In genomic region chr12:68808388-68809189, GRCh38 we compare ENCODE assay signal across 8 cellular contexts. TPM values are rescaled to one million over a fixed set of nuclear protein-coding genes. Genes with fewer than 3 reads are reported as not detected.
DNase-seq lines count a peak whose midpoint lies in the region; ATAC-seq and TF ChIP-seq lines count a peak whose summit lies in the region.

No MANE protein-coding gene starts in this region.

- TF ChIP-seq POLR2A in HCT116 (IDR thresholded peaks at IDR 0.05; ENCODE audit: borderline replicate concordance, extremely low read depth, insufficient read depth, insufficient read length) (no peak), gastroesophageal sphincter (IDR thresholded peaks at IDR 0.05) (peak; percentile 31 to 35)

- H3K4me1 ChIP-seq in HCT116 (ENCODE audit: control insufficient read depth in 1 of 2, insufficient read depth in 2 of 2, low read length in 2 of 2) (peaks cover 6 to 31% of the 10 kb centered on the region in 2 experiments; a peak in 3 of 4 replicates), MM.1S (ENCODE audit: low read length) (peaks cover 14% of the 10 kb centered on the region), gastroesophageal sphincter (peaks cover 0 to 54% (median 3%) of the 10 kb centered on the region in 3 donors)

- CTCF ChIA-PET in HCT116 (lab: Charles Lee), result interaction anchor here (1.2 to 2.4 kb wide), 6 partner anchors 9 to 474 kb away, joined by 3 to 12 read pairs (median 4); partner anchors contain the start of gene SLC35E3

- TF ChIP-seq CTCF in HCT116 (IDR thresholded peaks at IDR 0.05 in 2 of 3, conservative IDR thresholded peaks at IDR 0.05 in 1 of 3; ENCODE audit: borderline replicate concordance in 1 of 3, insufficient read depth in 1 of 3, low read depth in 2 of 3, low read length in 2 of 3), result no peak
- TF ChIP-seq CTCF in MM.1S (IDR thresholded peaks at IDR 0.05; ENCODE audit: low read length), result no peak
- no peak for TF ChIP-seq CTCF in gastroesophageal sphincter (IDR thresholded peaks at IDR 0.05)

- H3F3A ChIP-seq in MM.1S (ENCODE audit: insufficient read depth, low read length), result peaks cover 64% of the 10 kb centered on the region

- H3K36me3 ChIP-seq in HCT116 (ENCODE audit: control insufficient read depth in 1 of 2, insufficient read depth in 2 of 2, low read length in 2 of 2), result peaks cover 7 to 14% of the 10 kb centered on the region in 2 experiments; a peak in 3 of 4 replicates
- H3K36me3 ChIP-seq in MM.1S (replicated peaks; ENCODE audit: insufficient read depth, low read length), result peaks cover 6% of the 10 kb centered on the region; the same call in 1 of the 2 replicates
- H3K36me3 ChIP-seq in gastroesophageal sphincter, result peaks cover 0 to 34% of the 10 kb centered on the region in 2 donors

- peak overlapping the region; percentile 84 for H3K4me2 ChIP-seq in HCT116 (ENCODE audit: low read length)
- peak overlapping the region; percentile 83 for H3K4me2 ChIP-seq in MM.1S (ENCODE audit: low read depth, low read length)

- POLR2A ChIA-PET in HCT116 (lab: Charles Lee), result interaction anchor here (1.4 to 1.8 kb wide), 4 partner anchors 11 to 62 kb away, joined by 3 to 7 read pairs (median 4); partner anchors contain the start of gene SLC35E3

- peak; percentile 57 for ATAC-seq in HCT116
- ATAC-seq in gastroesophageal sphincter, result peak; percentile 69

- H3K9me2 ChIP-seq in HCT116 (ENCODE audit: insufficient read depth) (no peaks in the 10 kb centered on the region), MM.1S (replicated peaks; ENCODE audit: insufficient read depth, low read length) (no peaks in the 10 kb centered on the region)

- TF ChIP-seq EP300 in gastroesophageal sphincter (IDR thresholded peaks at IDR 0.05), result no peak

- H2AFZ ChIP-seq in HCT116 (ENCODE audit: low read depth, low read length, poor library complexity, severe bottlenecking) (no peak overlapping the region), MM.1S (ENCODE audit: low read length) (no peak overlapping the region)

- BruUV-seq in HCT116 (replicated peaks; lab: Mats Ljungman, UMichigan), result no TSS peak

- no peak for TF ChIP-seq RAD21 in HCT116 (IDR thresholded peaks at IDR 0.05; ENCODE audit: low read depth)

- WGBS in gastroesophageal sphincter (ENCODE audit: low coverage in 1 of 2), 2 donors, result 0 to 1% methylated on average over 1 to 6 of the region's 61 CpGs

- H3K9ac ChIP-seq in HCT116 (ENCODE audit: low read length) (peak overlapping the region; percentile 100), MM.1S (ENCODE audit: low read length) (peak overlapping the region; percentile 100)

- H3K27me3 ChIP-seq in HCT116 (ENCODE audit: insufficient read depth, low read length) (no peaks in the 10 kb centered on the region), MM.1S (replicated peaks; ENCODE audit: insufficient read depth, low read length) (no peaks in the 10 kb centered on the region), gastroesophageal sphincter (no peaks in the 10 kb centered on the region)

- peaks cover 4% of the 10 kb centered on the region; the same call in 1 of the 2 replicates for H4K20me1 ChIP-seq in HCT116 (ENCODE audit: insufficient read depth)
- H4K20me1 ChIP-seq in MM.1S (ENCODE audit: insufficient read depth, low read length), result peaks cover 15% of the 10 kb centered on the region

- RAD21 ChIA-PET in HCT116 (lab: Charles Lee; ENCODE audit: low non-redundant PET in 1 of 2, low total read pairs in 2 of 2, uncharacterized antibody in 2 of 2, unreplicated experiment in 2 of 2), result interaction anchor here in 1 of 2 experiments (1.4 kb wide), 1 partner anchor 62 kb away, joined by 5 read pairs; the partner anchor contains the start of gene SLC35E3

- H3K79me2 ChIP-seq in HCT116 (ENCODE audit: insufficient read depth, low read length) (peaks cover 56% of the 10 kb centered on the region), MM.1S (ENCODE audit: low read length) (peaks cover 47% of the 10 kb centered on the region)

- intact Hi-C loops in HCT116 (cut with micrococcal nuclease), result loop anchor here (1.0 to 5.0 kb wide), 2 partner anchors 62 to 476 kb away; partner anchors contain the start of genes MDM1 and SLC35E3

- H3K27ac ChIP-seq in HCT116 (ENCODE audit: low read depth, low read length), result peak overlapping the region; percentile 99
- H3K27ac ChIP-seq in MM.1S (ENCODE audit: low read length), result peak overlapping the region; percentile 99
- peak overlapping the region; percentile 95 to 100 (median 99) for H3K27ac ChIP-seq in gastroesophageal sphincter

- H3K4me3 ChIP-seq in HCT116 (replicated peaks in 1 of 2; ENCODE audit: low read depth in 1 of 2, low read length in 2 of 2), result peak overlapping the region; percentile 95 to 96
- H3K4me3 ChIP-seq in MM.1S (ENCODE audit: low read length), result peak overlapping the region; percentile 91
- H3K4me3 ChIP-seq in gastroesophageal sphincter, result peak overlapping the region; percentile 58 to 97

- no peaks in the 10 kb centered on the region for H3K9me3 ChIP-seq in HCT116 (ENCODE audit: control insufficient read depth in 1 of 2, insufficient read depth in 1 of 2, low read depth in 1 of 2, low read length in 2 of 2)
- H3K9me3 ChIP-seq in MM.1S (replicated peaks; ENCODE audit: insufficient read depth, low read length), result no peaks in the 10 kb centered on the region
- H3K9me3 ChIP-seq in gastroesophageal sphincter, result no peaks in the 10 kb centered on the region

- DNase-seq in GF-D8 (lab: John Stamatoyannopoulos, UW), result peak; percentile 31
- peak; percentile 87 for DNase-seq in HCT116 (ENCODE audit: low read depth, low spot score)
- DNase-seq in MM.1S, result peak; percentile 100
- DNase-seq in SIG-M5 treated with dmso at 0.1 percent for 504 hours (lab: John Stamatoyannopoulos, UW; ENCODE audit: unreplicated experiment), result peak; percentile 97
- DNase-seq in activated naive CD4-positive, alpha-beta T cell treated with Interleukin-2 at 50 U/mL for 16 hours, result peak; percentile 70
- DNase-seq in non-pigmented ciliary epithelial cell (ENCODE audit: low read depth), result peak; percentile 90
- DNase-seq in superior temporal gyrus (ENCODE audit: extremely low spot score), result peak; percentile 48

TF ChIP-seq in HCT116, 20 proteins besides CTCF, POLR2A, EP300 and RAD21 (continues in another document):
- TF ChIP-seq EGR1 (IDR thresholded peaks at IDR 0.05; ENCODE audit: low read depth) (0 out of 2 replicates have a peak, but pooled peaks have one; percentile 7), CEBPB (IDR thresholded peaks at IDR 0.05; ENCODE audit: low read depth) (no peak; the same call in 1 of the 2 replicates), ELF1 (IDR thresholded peaks at IDR 0.05; ENCODE audit: borderline replicate concordance, low read depth) (no peak; the same call in 1 of the 2 replicates), POLR2AphosphoS5 (IDR thresholded peaks at IDR 0.05; ENCODE audit: low read depth, low read length) (peak; percentile 83), SP1 (IDR thresholded peaks at IDR 0.05; ENCODE audit: low read depth) (peak; percentile 75), TCF7L2 (IDR thresholded peaks at IDR 0.05; ENCODE audit: borderline replicate concordance, extremely low read depth, insufficient read depth, insufficient read length) (peak; percentile 79), YY1 (IDR thresholded peaks at IDR 0.05; ENCODE audit: extremely low read depth, insufficient replicate concordance, low read depth, low read length) (no peak), EZH2phosphoT487 (IDR thresholded peaks at IDR 0.05; ENCODE audit: borderline replicate concordance) (no peak), ZBTB33 (IDR thresholded peaks at IDR 0.05; ENCODE audit: extremely low read depth, insufficient replicate concordance, low read length) (no peak), FOSL1 (IDR thresholded peaks at IDR 0.05; ENCODE audit: low read depth) (peak; percentile 72), ZNF274 (IDR thresholded peaks at IDR 0.05; ENCODE audit: low read depth, low read length) (no peak), SIN3A (IDR thresholded peaks at IDR 0.05; ENCODE audit: low read depth) (peak; percentile 91), JUND (IDR thresholded peaks at IDR 0.05) (peak; percentile 85), ZFX (IDR thresholded peaks at IDR 0.05) (peak; percentile 78), SRF (IDR thresholded peaks at IDR 0.05; ENCODE audit: low read depth) (no peak), EZH2 (IDR thresholded peaks at IDR 0.05) (no peak), CBX3 (IDR thresholded peaks at IDR 0.05; ENCODE audit: low read depth) (no peak; the same call in 1 of the 2 replicates)
- TF ChIP-seq, protein P1, sequence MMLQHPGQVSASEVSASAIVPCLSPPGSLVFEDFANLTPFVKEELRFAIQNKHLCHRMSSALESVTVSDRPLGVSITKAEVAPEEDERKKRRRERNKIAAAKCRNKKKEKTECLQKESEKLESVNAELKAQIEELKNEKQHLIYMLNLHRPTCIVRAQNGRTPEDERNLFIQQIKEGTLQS (IDR thresholded peaks at IDR 0.05), result no peak; the same call in 1 of the 2 replicates

RNA-seq across cellular contexts. Expression of gene MDM2, which starts 0.6 kb away (rescaled TPM):
- total RNA-seq in HCT116 (2021; ENCODE audit: unreplicated experiment), result 170 TPM
- polyA plus RNA-seq in HCT116 (2012), result 33.0 and 35.6 TPM in 2 replicates
- 10 to 100 TPM; 47.5 to 79.2 (median 57.4) TPM for total RNA-seq in gastroesophageal sphincter

Comparison
In these comparisons a context has a peak if more than half of its experiments do, and no peak if none do; other contexts are left out.
1. Peak in every context shown above with its lines: DNase-seq, ATAC-seq, H3K4me3 ChIP-seq and H3K27ac ChIP-seq.
2. DNase-seq: peak in every context shown above with its lines; median percentile 100 in MM.1S; 97 in SIG-M5 treated with dmso at 0.1 percent for 504 hours; 90 in non-pigmented ciliary epithelial cell; 87 in HCT116; 70 in activated naive CD4-positive, alpha-beta T cell treated with Interleukin-2 at 50 U/mL for 16 hours; 48 in superior temporal gyrus; 31 in GF-D8.